ENCODE assay signal across 8 cellular contexts in the genomic region with DNA sequence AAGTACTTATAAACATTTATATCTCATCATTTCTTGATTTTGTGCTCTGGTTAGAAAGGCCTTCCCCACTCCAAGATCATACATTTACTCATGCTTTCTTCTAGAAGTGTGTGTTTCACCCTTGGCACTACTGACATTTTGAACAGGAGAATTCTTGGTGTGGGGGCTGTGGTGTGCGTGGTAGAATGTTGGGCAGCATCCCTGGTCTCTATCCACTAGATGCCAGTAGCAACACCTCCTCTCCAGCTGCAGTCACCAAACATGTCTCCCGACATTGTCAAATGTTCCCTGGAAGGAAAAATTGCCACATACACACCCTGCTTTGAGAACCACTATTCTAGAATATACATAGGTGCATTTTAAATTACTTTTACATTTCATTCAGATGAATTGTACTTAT. TPM values are rescaled to one million over a fixed set of nuclear protein-coding genes. Genes with fewer than 3 reads are reported as not detected.
DNase-seq lines count a peak whose midpoint lies in the region; ATAC-seq, FAIRE-seq and TF ChIP-seq lines count a peak whose summit lies in the region.

No MANE protein-coding gene starts in this region.

- CTCF ChIA-PET in HepG2 (lab: Yijun Ruan, JAX; ENCODE audit: low intra/inter-chr PET ratio, low total read pairs) = interaction anchor here (1.9 to 2.0 kb wide), 2 partner anchors 144 to 225 kb away, joined by 6 to 7 read pairs; no protein-coding TSS in a partner anchor
- CTCF ChIA-PET in activated CD8-positive, alpha-beta memory T cell treated with anti-CD3 and anti-CD28 coated beads, Interleukin-2, amount 10 ng/mL, durations not matched to agents 7 days and 5 days (lab: Charles Lee) = interaction anchor here (1.4 to 2.0 kb wide), 3 partner anchors 13 to 225 kb away, joined by 5 to 6 read pairs (median 6); no protein-coding TSS in a partner anchor
- CTCF ChIA-PET in mammary epithelial cell (lab: Charles Lee; ENCODE audit: low non-redundant PET) = interaction anchor here (0.6 kb wide), 1 partner anchor 13 kb away, joined by 3 read pairs; no protein-coding TSS in a partner anchor

- H2AFZ ChIP-seq in HepG2 (ENCODE audit: low read length) (no peak overlapping the region), mammary epithelial cell (ENCODE audit: low read depth, low read length) (no peak overlapping the region)

- H4K20me1 ChIP-seq in HepG2 (ENCODE audit: insufficient read depth, low read length) (no peaks in the 10 kb centered on the region), mammary epithelial cell (ENCODE audit: insufficient read depth, low read length) (no peaks in the 10 kb centered on the region)

- POLR2A ChIA-PET in HepG2 (lab: Yijun Ruan, JAX) = interaction anchor here (2.0 kb wide), 1 partner anchor 225 kb away, joined by 5 read pairs; no protein-coding TSS in a partner anchor

- H3K27me3 ChIP-seq in HepG2 (ENCODE audit: control insufficient read depth in 1 of 2, insufficient read depth in 2 of 2, low read length in 2 of 2) (no peaks in the 10 kb centered on the region; a peak in 2 of 5 replicates), mammary epithelial cell (ENCODE audit: insufficient read depth, low read length) (no peaks in the 10 kb centered on the region)

- H3K9me3 ChIP-seq in HepG2 (ENCODE audit: low read length) (no peaks in the 10 kb centered on the region), mammary epithelial cell (replicated peaks; ENCODE audit: insufficient read depth, low read length) (no peaks in the 10 kb centered on the region)

- BruUV-seq in HepG2 (replicated peaks; lab: Mats Ljungman, UMichigan) = no TSS peak
- no TSS peak for BruUV-seq in mammary epithelial cell (replicated peaks; lab: Mats Ljungman, UMichigan)

- 0% methylated on average over 2 of the region's 2 CpGs for WGBS in HepG2 (ENCODE audit: low lambda C conversion rate)
- 69% methylated on average over 2 of the region's 2 CpGs for WGBS in mammary epithelial cell (ENCODE audit: low coverage, missing lambda C conversion rate)

- H3K27ac ChIP-seq in HepG2 (ENCODE audit: extremely low read length, insufficient read depth, low read length) (no peak overlapping the region), mammary epithelial cell (ENCODE audit: insufficient read depth, low read depth, low read length) (no peak overlapping the region)

- H3K36me3 ChIP-seq in HepG2 (replicated peaks in 1 of 2; ENCODE audit: control insufficient read depth in 1 of 2, insufficient read depth in 2 of 2, low read length in 2 of 2) (no peaks in the 10 kb centered on the region), mammary epithelial cell (ENCODE audit: insufficient read depth, low read length) (no peaks in the 10 kb centered on the region)

- H3K27me3 Mint-ChIP-seq in CD14-positive monocyte (ENCODE audit: low read depth in 3 of 3) = peaks cover 0 to 4% (median 1%) of the 10 kb centered on the region in 3 donors
- no peaks in the 10 kb centered on the region for H3K27me3 Mint-ChIP-seq in brain
- peaks cover 11% of the 10 kb centered on the region for H3K27me3 Mint-ChIP-seq in activated CD8-positive, alpha-beta memory T cell treated with anti-CD3 and anti-CD28 coated beads, Interleukin-2, amount 10 ng/mL, durations not matched to agents 7 days and 5 days

- H3K4me2 ChIP-seq in HepG2 (ENCODE audit: low read depth, low read length) (no peak overlapping the region), mammary epithelial cell (ENCODE audit: insufficient read depth, low read depth, low read length) (no peak overlapping the region)

- in situ Hi-C loops in HepG2 (cut with HindIII; ENCODE audit: extremely low pct_ligation_motif_present, low pct_unique_long_range_greater_than_20kb) (no loop called here), mammary epithelial cell (cut with MboI; ENCODE audit: low sequenced_read_pairs in 2 of 2) (loop anchor here (10.0 kb wide), 2 partner anchors 56 to 146 kb away; no protein-coding TSS in a partner anchor)

- H3K27ac Mint-ChIP-seq in CD14-positive monocyte (peak overlapping the region in 1 of 7 donors; percentile 7), brain (peak overlapping the region in 2 of 5 experiments; percentile 66 to 69)
- no peak overlapping the region for H3K27ac Mint-ChIP-seq in activated CD8-positive, alpha-beta memory T cell treated with anti-CD3 and anti-CD28 coated beads, Interleukin-2, amount 10 ng/mL, durations not matched to agents 7 days and 5 days

- H3K9ac ChIP-seq in HepG2 (ENCODE audit: insufficient read depth, low read depth, low read length) (no peak overlapping the region), mammary epithelial cell (ENCODE audit: insufficient read depth, low read length) (no peak overlapping the region)

- peak; percentile 90 for ATAC-seq in HepG2
- no peak for ATAC-seq in activated CD8-positive, alpha-beta memory T cell treated with anti-CD3 and anti-CD28 coated beads, Interleukin-2, amount 10 ng/mL, durations not matched to agents 7 days and 5 days
- ATAC-seq in HG03520 (IDR thresholded peaks at IDR 0.05; ENCODE audit: unreplicated experiment) = no peak
- no peak for ATAC-seq in HG03196 (IDR thresholded peaks at IDR 0.05; ENCODE audit: unreplicated experiment)

- no peak for TF ChIP-seq POLR2A in HepG2 (IDR thresholded peaks at IDR 0.05; ENCODE audit: insufficient read depth in 1 of 2, low read depth in 2 of 2, low read length in 2 of 2)

- dilution Hi-C loops in mammary epithelial cell (cut with HindIII; ENCODE audit: low sequenced_read_pairs) = no loop called here

- H3K36me3 Mint-ChIP-seq in CD14-positive monocyte (no peaks in the 10 kb centered on the region), brain (no peaks in the 10 kb centered on the region)
- no peaks in the 10 kb centered on the region for H3K36me3 Mint-ChIP-seq in activated CD8-positive, alpha-beta memory T cell treated with anti-CD3 and anti-CD28 coated beads, Interleukin-2, amount 10 ng/mL, durations not matched to agents 7 days and 5 days

- TF ChIP-seq CTCF in CD14-positive monocyte (IDR thresholded peaks at IDR 0.05) = peak; percentile 31
- TF ChIP-seq CTCF in brain (conservative IDR thresholded peaks at IDR 0.05) = peak; percentile 28 to 42
- TF ChIP-seq CTCF in HepG2 (CRISPR knock-in tag; IDR thresholded peaks at IDR 0.05) = peak; percentile 59
- TF ChIP-seq CTCF in mammary epithelial cell (conservative IDR thresholded peaks at IDR 0.05 in 1 of 2, IDR thresholded peaks at IDR 0.05 in 1 of 2; ENCODE audit: extremely low read depth in 1 of 2, insufficient read depth in 1 of 2, low read depth in 1 of 2, low read length in 2 of 2) = peak in 1 of 2 donors; percentile 32

- H3K4me1 ChIP-seq in HepG2 (ENCODE audit: insufficient read depth, low read length) (peaks cover 15% of the 10 kb centered on the region), mammary epithelial cell (ENCODE audit: insufficient read depth, low read length) (peaks cover 4% of the 10 kb centered on the region)

- no peak for TF ChIP-seq EP300 in HepG2 (IDR thresholded peaks at IDR 0.05; ENCODE audit: low read depth in 2 of 2, low read length in 2 of 2)
- no peak for TF ChIP-seq EP300 in HepG2 (CRISPR knock-in tag; IDR thresholded peaks at IDR 0.05; ENCODE audit: borderline replicate concordance)

- FAIRE-seq in HepG2 (lab: Jason Lieb, UNC) = no peak

- no peak overlapping the region for H3K4me3 ChIP-seq in HepG2 (replicated peaks in 1 of 3; ENCODE audit: insufficient read depth in 1 of 3, low read depth in 2 of 3, low read length in 3 of 3)
- H3K4me3 ChIP-seq in mammary epithelial cell (replicated peaks in 1 of 3; ENCODE audit: insufficient read depth in 1 of 3, low read depth in 2 of 3, low read length in 3 of 3) = no peak overlapping the region

- H3K79me2 ChIP-seq in HepG2 (ENCODE audit: insufficient read depth, low read length) (no peaks in the 10 kb centered on the region), mammary epithelial cell (ENCODE audit: insufficient read depth, low read length) (no peaks in the 10 kb centered on the region)

- H3K9me3 Mint-ChIP-seq in CD14-positive monocyte = no peaks in the 10 kb centered on the region
- H3K9me3 Mint-ChIP-seq in brain = no peaks in the 10 kb centered on the region
- no peaks in the 10 kb centered on the region for H3K9me3 Mint-ChIP-seq in activated CD8-positive, alpha-beta memory T cell treated with anti-CD3 and anti-CD28 coated beads, Interleukin-2, amount 10 ng/mL, durations not matched to agents 7 days and 5 days (ENCODE audit: low read depth)

- intact Hi-C loops in CD14-positive monocyte (cut with micrococcal nuclease) = loop anchor here in 1 of 2 donors (10.0 kb wide), 2 partner anchors 446 to 786 kb away; a partner anchor contains a TSS
- intact Hi-C loops in HepG2 (cut with micrococcal nuclease; ENCODE audit: unreplicated experiment) = loop anchor here (1.0 kb wide), 2 partner anchors 13 to 225 kb away; no protein-coding TSS in a partner anchor
- intact Hi-C loops in mammary epithelial cell (cut with micrococcal nuclease) = loop anchor here (1.0 kb wide), 1 partner anchor 225 kb away; no protein-coding TSS in a partner anchor

- peaks cover 12% of the 10 kb centered on the region for H3K4me1 Mint-ChIP-seq in CD14-positive monocyte
- peaks cover 25% of the 10 kb centered on the region for H3K4me1 Mint-ChIP-seq in brain
- no peaks in the 10 kb centered on the region for H3K4me1 Mint-ChIP-seq in activated CD8-positive, alpha-beta memory T cell treated with anti-CD3 and anti-CD28 coated beads, Interleukin-2, amount 10 ng/mL, durations not matched to agents 7 days and 5 days

- no peak for TF ChIP-seq RAD21 in HepG2 (CRISPR knock-in tag; IDR thresholded peaks at IDR 0.05)

- DNase-seq in CD14-positive monocyte (ENCODE audit: low spot score) (no peak), HT1080 (ENCODE audit: low read depth) (peak; percentile 59), HepG2 (ENCODE audit: low spot score) (peak; percentile 41), mammary epithelial cell (no peak)
- DNase-seq in activated CD8-positive, alpha-beta memory T cell treated with anti-CD3 and anti-CD28 coated beads, Interleukin-2, amount 10 ng/mL, durations not matched to agents 7 days and 5 days = no peak

- H3K4me3 Mint-ChIP-seq in CD14-positive monocyte (no peak overlapping the region), brain (no peak overlapping the region)
- H3K4me3 Mint-ChIP-seq in activated CD8-positive, alpha-beta memory T cell treated with anti-CD3 and anti-CD28 coated beads, Interleukin-2, amount 10 ng/mL, durations not matched to agents 7 days and 5 days = no peak overlapping the region

RNA-seq across cellular contexts. Expression of a gene that starts 8.7 kb away (rescaled TPM):
- polyA plus RNA-seq in CD14-positive monocyte (10 to 100 TPM; 32.2 to 39.8 TPM), brain (ENCODE audit: insufficient read depth, low read depth, low replicate concordance) (53.1 TPM), HepG2 (2011; rRNA removed) (76.1 and 76.3 TPM in 2 replicates), mammary epithelial cell (150 TPM)
- total RNA-seq in HT1080 (2014; rRNA removed; shearing (Covaris generic)) = 54.9 and 61.9 TPM in 2 replicates
- polyA plus RNA-seq in HT1080 (2015; cell fraction: cytosol; rRNA removed) = 54.7 and 62.9 TPM in 2 replicates
- polyA plus RNA-seq in HT1080 (2015; cell fraction: nucleus; rRNA removed) = 80.0 and 81.2 TPM in 2 replicates
- total RNA-seq in HepG2 (2016; rRNA removed; fragmentation: Illumina TruSeq; extraction: Trizol) (44.0 and 50.0 TPM in 2 replicates), mammary epithelial cell (100 to 1,000 TPM; 153 to 189 TPM)
- total RNA-seq in HepG2 (2016; cell fraction: cytosol; rRNA removed; fragmentation: Illumina TruSeq; extraction: Trizol; ENCODE audit: low read depth) = 15.3 and 17.9 TPM in 2 replicates
- total RNA-seq in HepG2 (2016; cell fraction: insoluble cytoplasmic fraction; rRNA removed; fragmentation: Illumina TruSeq; extraction: Trizol) = 39.7 and 48.5 TPM in 2 replicates
- 31.9 and 33.8 TPM in 2 replicates for total RNA-seq in HepG2 (2016; cell fraction: membrane; rRNA removed; fragmentation: Illumina TruSeq; extraction: Trizol)
- total RNA-seq in HepG2 (2016; cell fraction: nucleus; rRNA removed; fragmentation: Illumina TruSeq; extraction: Trizol) = 48.5 and 49.4 TPM in 2 replicates
- 82.7 and 83.0 TPM in 2 replicates for polyA plus RNA-seq in HepG2 (2011; cell fraction: cytosol; rRNA removed)
- 170 and 172 TPM in 2 replicates for polyA plus RNA-seq in HepG2 (2011; cell fraction: nucleus; rRNA removed)
- 35.4 and 51.3 TPM in 2 replicates for polyA plus RNA-seq in HepG2 (2012)
- 8.5 and 8.6 TPM in 2 replicates for polyA plus RNA-seq in HepG2 (2016; cell fraction: cytosol; fragmentation: Illumina TruSeq; extraction: Trizol; ENCODE audit: low read depth)
- 37.9 and 44.1 TPM in 2 replicates for polyA plus RNA-seq in HepG2 (2016; cell fraction: insoluble cytoplasmic fraction; fragmentation: Illumina TruSeq; extraction: Trizol; ENCODE audit: low read depth)
- polyA plus RNA-seq in HepG2 (2016; cell fraction: membrane; fragmentation: Illumina TruSeq; extraction: Trizol; ENCODE audit: low read depth) = 16.3 and 18.7 TPM in 2 replicates
- 82.0 and 82.8 TPM in 2 replicates for polyA plus RNA-seq in HepG2 (2016; cell fraction: nucleus; fragmentation: Illumina TruSeq; extraction: Trizol; ENCODE audit: insufficient read depth, low read depth)
- polyA minus RNA-seq in HepG2 (2011; rRNA and poly(A)+ RNA removed; ENCODE audit: low replicate concordance) = 89.5 and 113 TPM in 2 replicates
- polyA minus RNA-seq in HepG2 (2011; cell fraction: cytosol; rRNA and poly(A)+ RNA removed) = 43.2 and 45.1 TPM in 2 replicates
- 66.8 and 68.0 TPM in 2 replicates for polyA minus RNA-seq in HepG2 (2011; cell fraction: nucleus; rRNA and poly(A)+ RNA removed)
- total RNA-seq in activated CD8-positive, alpha-beta memory T cell treated with anti-CD3 and anti-CD28 coated beads, Interleukin-2, amount 10 ng/mL, durations not matched to agents 7 days and 5 days = 10 to 100 TPM in 1 of 2 experiments, 1 to 10 TPM in 1; 9.7 to 19.0 TPM
- polyA minus RNA-seq in mammary epithelial cell = 58.8 TPM

Comparison
In these comparisons a context has a peak if more than half of its experiments do, and no peak if none do; other contexts are left out.
1. DNase-seq: peak in HT1080 (single experiment) and HepG2 (single experiment); none in CD14-positive monocyte (single experiment), activated CD8-positive, alpha-beta memory T cell treated with anti-CD3 and anti-CD28 coated beads, Interleukin-2, amount 10 ng/mL, durations not matched to agents 7 days and 5 days (single experiment) and mammary epithelial cell (single experiment).